In genomic region chr11:24457985-24458384, GRCh38 we compare ENCODE assay signal across 24 cellular contexts. TPM values are rescaled to one million over a fixed set of nuclear protein-coding genes. Genes with fewer than 3 reads are reported as not detected.
"Had no signal": no experiment of that assay in that cellular context is flagged by ENCODE, and none has a peak within 500 bp of the region (broad histone marks: within the 10 kb centered on the region; RNA-seq: fewer than 3 reads in every experiment).

No MANE protein-coding gene starts in this region.

- H3K27me3 ChIP-seq: MG63, Peyer's patch, SJSA1 had no signal

- H3K4me1 ChIP-seq: Peyer's patch, SJSA1 had no signal

- H3K27ac ChIP-seq: PC-9, Peyer's patch, SJSA1, SK-N-MC had no signal

- DNase-seq: KBM-7; MG63; NCI-H1092; NCI-H1105 treated with DMSO at 0.1 percent for 48 hours; NCI-H1417 treated with DMSO at 0.1 percent for 48 hours; NCI-H146; NCI-H1694 treated with DMSO at 0.1 percent for 48 hours; NCI-H1930; NCI-H2107; NCI-H446 treated with DMSO at 0.1 percent for 48 hours; NCI-H524 treated with DMSO at 0.1 percent for 48 hours; NK-92 treated with Interleukin-12 subunit alpha and Interleukin-12 subunit beta, amount 100 ng/mL, for 24 hours; PC-9; Peyer's patch; SIG-M5; T-helper 2 cell had no signal

- H3K36me3 ChIP-seq: MG63, Peyer's patch, SJSA1 had no signal

- H3K4me2 ChIP-seq: PC-9 had no signal

- ATAC-seq: Right ventricle myocardium inferior had no signal

- H3K4me3 ChIP-seq: MG63, PC-9, Peyer's patch, SJSA1, SK-N-MC had no signal

- H2AFZ ChIP-seq: PC-9 had no signal

- H3K9me3 ChIP-seq: MG63, Peyer's patch, SJSA1 had no signal

RNA-seq across cellular contexts. Expression of gene LUZP2, which starts 38.9 kb away (rescaled TPM):
- total RNA-seq: HT-29; LHCN-M2; OCI-LY7; Right ventricle myocardium inferior; RPMI7951; SJSA1; T-helper 1 cell treated with Interleukin-12 subunit alpha and Interleukin-12 subunit beta and Interleukin-4 antibody, amounts not matched to agents 30 ng/mL and 1 ng/mL, for 36 hours had no signal
